Comparison of ENCODE assay signal across 10 cellular contexts in genomic region chr5:110880413-110880812, GRCh38.
DNase-seq lines count a peak whose midpoint lies in the region; ATAC-seq and TF ChIP-seq lines count a peak whose summit lies in the region.
"Had no signal": no experiment of that assay in that cellular context is flagged by ENCODE, and none has a peak within 500 bp of the region (broad histone marks: within the 10 kb centered on the region; RNA-seq: fewer than 3 reads in every experiment).

No MANE protein-coding gene starts in this region.

- H3K9me3 Mint-ChIP-seq in stimulated activated memory B cell treated with anti-CD40 and anti-IgM and Interleukin-4, amounts not matched to agents 10 μg/mL and 1 μg/mL and 100 μg/mL, for 72 hours = no peaks in the 10 kb centered on the region

- no peak for TF ChIP-seq CTCF in 22Rv1 (IDR thresholded peaks at IDR 0.05)

- H3K27ac ChIP-seq in 22Rv1 = peak overlapping the region; percentile 35
- H3K27ac ChIP-seq: KMS-11 had no signal

- no peaks in the 10 kb centered on the region for H3K36me3 Mint-ChIP-seq in stimulated activated memory B cell treated with anti-CD40 and anti-IgM and Interleukin-4, amounts not matched to agents 10 μg/mL and 1 μg/mL and 100 μg/mL, for 72 hours

- no peak for ATAC-seq in stimulated activated memory B cell treated with anti-CD40 and anti-IgM and Interleukin-4, amounts not matched to agents 10 μg/mL and 1 μg/mL and 100 μg/mL, for 72 hours
- no peak for ATAC-seq in GM18870 (IDR thresholded peaks at IDR 0.05; ENCODE audit: unreplicated experiment)

- DNase-seq in HCEC 1CT (peak; percentile 91), amniotic stem cell (lab: John Stamatoyannopoulos, UW) (peak; percentile 83), hepatic stellate cell (ENCODE audit: low spot score) (peak; percentile 12), midbrain (lab: John Stamatoyannopoulos, UW) (no peak), D341Med (ENCODE audit: low spot score) (no peak)
- DNase-seq: activated T-cell treated with anti-CD3 and anti-CD28 coated beads for 4 hours had no signal

- H3K4me3 Mint-ChIP-seq in stimulated activated memory B cell treated with anti-CD40 and anti-IgM and Interleukin-4, amounts not matched to agents 10 μg/mL and 1 μg/mL and 100 μg/mL, for 72 hours = no peak overlapping the region

- no peak overlapping the region for H3K27ac Mint-ChIP-seq in stimulated activated memory B cell treated with anti-CD40 and anti-IgM and Interleukin-4, amounts not matched to agents 10 μg/mL and 1 μg/mL and 100 μg/mL, for 72 hours

- no peaks in the 10 kb centered on the region for H3K4me1 Mint-ChIP-seq in stimulated activated memory B cell treated with anti-CD40 and anti-IgM and Interleukin-4, amounts not matched to agents 10 μg/mL and 1 μg/mL and 100 μg/mL, for 72 hours

- H3K27me3 Mint-ChIP-seq in stimulated activated memory B cell treated with anti-CD40 and anti-IgM and Interleukin-4, amounts not matched to agents 10 μg/mL and 1 μg/mL and 100 μg/mL, for 72 hours = no peaks in the 10 kb centered on the region

Comparison
In these comparisons a context has a peak if more than half of its experiments do, and no peak if none do; other contexts are left out.
1. DNase-seq: peak in HCEC 1CT (single experiment), amniotic stem cell (single experiment) and hepatic stellate cell (single experiment); none in midbrain (single experiment) and D341Med (single experiment).